Comparison of ENCODE assay signal across 1 cellular context in genomic region chr11:11444800-11445126, GRCh38.
TF ChIP-seq lines count a peak whose summit lies in the region.

No MANE protein-coding gene starts in this region.

TF ChIP-seq in SK-N-SH, 30 proteins besides CTCF, POLR2A, EP300 and RAD21 (continued from another document):
- TF ChIP-seq USF1 (IDR thresholded peaks at IDR 0.05; ENCODE audit: borderline replicate concordance, low read depth) (no peak), REST (IDR thresholded peaks at IDR 0.05; ENCODE audit: low read depth, low read length) (no peak)
